Comparison of ENCODE assay signal across 25 cellular contexts in genomic region chr5:137248476-137248970, GRCh38.
"Had no signal": no experiment of that assay in that cellular context is flagged by ENCODE, and none has a peak within 500 bp of the region (broad histone marks: within the 10 kb centered on the region; RNA-seq: fewer than 3 reads in every experiment).

No MANE protein-coding gene starts in this region.

- H3K4me3 ChIP-seq: esophagus muscularis mucosa, gastroesophageal sphincter, heart right ventricle, lung, tibial artery had no signal

- ATAC-seq: activated CD4-positive, alpha-beta T cell treated with anti-CD3 and anti-CD28 coated beads for 36 hours; activated T-cell treated with anti-CD3 and anti-CD28 coated beads, Interleukin-2, amount 50 U/mL, for 4 hours; gastroesophageal sphincter; heart right ventricle; left lobe of liver; sciatic nerve; stimulated activated effector memory CD8-positive, alpha-beta T cell treated with anti-CD3 and anti-CD28 coated beads, Interleukin-12 subunit alpha, Interleukin-12 subunit beta, amount 100 ng/mL, for 72 hours; stimulated activated naive CD8-positive, alpha-beta T cell treated with anti-CD3 and anti-CD28 coated beads, Interleukin-15, amount 100 ng/mL, for 72 hours had no signal

- H3K36me3 ChIP-seq: esophagus muscularis mucosa, gastroesophageal sphincter, heart right ventricle, tibial artery had no signal

- H3K4me1 ChIP-seq: esophagus muscularis mucosa, gastroesophageal sphincter had no signal

- H3K9me3 ChIP-seq: esophagus muscularis mucosa, gastroesophageal sphincter, heart right ventricle, tibial artery had no signal

- FAIRE-seq: colon, keratinocyte, small intestine had no signal

- H3K27me3 ChIP-seq: esophagus muscularis mucosa, gastroesophageal sphincter, heart right ventricle, tibial artery had no signal

- DNase-seq: activated B cell treated with CpG ODN at 0.5 μM for 24 hours; activated CD4-positive, alpha-beta T cell treated with anti-CD3 and anti-CD28 coated beads for 36 hours; activated CD4-positive, alpha-beta T cell treated with anti-CD3 and anti-CD28 coated beads, Interleukin-2, amount 50 U/mL, for 48 hours; activated CD8-positive, alpha-beta memory T cell treated with anti-CD3 and anti-CD28 coated beads, Interleukin-2, amount 50 U/mL, for 48 hours; activated naive CD4-positive, alpha-beta T cell; activated naive CD8-positive, alpha-beta T cell treated with anti-CD3 and anti-CD28 coated beads for 36 hours; activated T-cell treated with anti-CD3 and anti-CD28 coated beads, Interleukin-2, amount 50 U/mL, for 4 hours; effector memory CD4-positive, alpha-beta T cell; heart right ventricle; naive B cell; occipital lobe; posterior cingulate gyrus; small intestine; stimulated activated CD4-positive, alpha-beta T cell treated with anti-CD3 and anti-CD28 coated beads, Interleukin-2, amount 100 ng/mL, for 24 hours; stimulated activated naive CD8-positive, alpha-beta T cell treated with anti-CD3 and anti-CD28 coated beads, Interleukin-15, amount 100 ng/mL, for 72 hours; T1000; tibial artery had no signal

- H3K27ac ChIP-seq: esophagus muscularis mucosa, gastroesophageal sphincter, heart right ventricle, tibial artery had no signal
